ENCODE assay signal across 1 cellular context in the genomic region with DNA sequence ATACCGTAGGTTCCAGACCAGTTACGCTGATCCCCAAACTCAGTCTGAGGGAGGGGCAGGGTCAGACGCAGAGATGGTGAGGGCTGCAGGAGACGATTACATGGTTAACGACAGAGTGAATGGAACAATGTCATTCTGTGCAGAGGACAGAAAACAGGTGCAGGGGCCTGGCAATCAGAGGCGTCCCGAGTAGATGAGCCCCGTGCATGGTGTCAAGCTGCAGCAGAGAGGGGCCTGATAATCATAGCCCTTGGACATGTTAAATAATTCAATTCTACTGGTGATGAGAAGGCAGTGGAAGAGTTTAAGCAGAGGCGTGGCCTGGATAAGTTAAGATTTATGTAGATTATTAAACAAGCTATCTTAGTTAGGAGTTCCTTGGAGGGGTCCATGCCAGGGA.
TF ChIP-seq lines count a peak whose summit lies in the region.

No MANE protein-coding gene starts in this region.

TF ChIP-seq in SK-N-SH, 30 proteins besides CTCF, POLR2A, EP300 and RAD21 (continued from another document):
- TF ChIP-seq REST (IDR thresholded peaks at IDR 0.05; ENCODE audit: low read depth, low read length) (no peak), TCF12 (IDR thresholded peaks at IDR 0.05) (no peak), RCOR1 (IDR thresholded peaks at IDR 0.05; ENCODE audit: low read length) (peak; percentile 64; the same call in 1 of the 2 replicates), USF2 (IDR thresholded peaks at IDR 0.05; ENCODE audit: borderline replicate concordance, low read depth, low read length) (no peak), EZH2phosphoT487 (IDR thresholded peaks at IDR 0.05; ENCODE audit: borderline replicate concordance, low read depth) (no peak), YY1 (IDR thresholded peaks at IDR 0.05; ENCODE audit: low read depth) (no peak), CHD2 (IDR thresholded peaks at IDR 0.05; ENCODE audit: low read length, partially characterized antibody) (peak; percentile 15), JUND (IDR thresholded peaks at IDR 0.05) (no peak), GATA2 (CRISPR knock-in tag; IDR thresholded peaks at IDR 0.05) (peak; percentile 70), SIN3A (IDR thresholded peaks at IDR 0.05; ENCODE audit: borderline replicate concordance, low read depth, low read length) (no peak)
